8 cellular contexts compared by ENCODE assay signal in genomic region chr17:55348749-55349354, GRCh38.
A peak's percentile ranks its signal among the peaks of the same experiment; 100 is the strongest.
DNase-seq lines count a peak whose midpoint lies in the region; ATAC-seq and TF ChIP-seq lines count a peak whose summit lies in the region.

No MANE protein-coding gene starts in this region.

- H3K4me1 Mint-ChIP-seq in activated CD4-positive, alpha-beta T cell treated with anti-CD3 and anti-CD28 coated beads, Interleukin-2, amount 10 ng/mL, durations not matched to agents 7 days and 5 days: peaks cover 54% of the 10 kb centered on the region
- peaks cover 12 to 17% of the 10 kb centered on the region in 2 donors for H3K4me1 Mint-ChIP-seq in effector memory CD8-positive, alpha-beta T cell (ENCODE audit: low read depth in 2 of 2)
- peaks cover 14% of the 10 kb centered on the region for H3K4me1 Mint-ChIP-seq in mesothelial cell of epicardium

- no peak overlapping the region for H3K27ac ChIP-seq in testis

- H3K9me3 Mint-ChIP-seq in activated CD4-positive, alpha-beta T cell treated with anti-CD3 and anti-CD28 coated beads, Interleukin-2, amount 10 ng/mL, durations not matched to agents 7 days and 5 days: peaks cover 10% of the 10 kb centered on the region
- H3K9me3 Mint-ChIP-seq in effector memory CD8-positive, alpha-beta T cell: peaks cover 0 to 7% of the 10 kb centered on the region in 2 donors
- H3K9me3 Mint-ChIP-seq in mesothelial cell of epicardium: peaks cover 13% of the 10 kb centered on the region

- H3K27me3 Mint-ChIP-seq in activated CD4-positive, alpha-beta T cell treated with anti-CD3 and anti-CD28 coated beads, Interleukin-2, amount 10 ng/mL, durations not matched to agents 7 days and 5 days: peaks cover under 1% of the 10 kb centered on the region
- no peaks in the 10 kb centered on the region for H3K27me3 Mint-ChIP-seq in effector memory CD8-positive, alpha-beta T cell
- H3K27me3 Mint-ChIP-seq in mesothelial cell of epicardium (ENCODE audit: low read depth): peaks cover 1% of the 10 kb centered on the region

- CTCF ChIA-PET in activated CD4-positive, alpha-beta T cell treated with anti-CD3 and anti-CD28 coated beads, Interleukin-2, amount 10 ng/mL, durations not matched to agents 7 days and 5 days (lab: Charles Lee): interaction anchor here (0.9 to 2.7 kb wide), 14 partner anchors 8 to 356 kb away, joined by 3 to 10 read pairs (median 3); no protein-coding TSS in a partner anchor

- TF ChIP-seq POLR2A in testis (IDR thresholded peaks at IDR 0.05): no peak

- no peaks in the 10 kb centered on the region for H3K9me3 ChIP-seq in testis

- no peaks in the 10 kb centered on the region for H3K4me1 ChIP-seq in testis

- peak; percentile 67 for TF ChIP-seq CTCF in mesothelial cell of epicardium (IDR thresholded peaks at IDR 0.05; ENCODE audit: unreplicated experiment)
- TF ChIP-seq CTCF in testis (IDR thresholded peaks at IDR 0.05): peak; percentile 51 to 86 (median 79)

- DNase-seq in EH (ENCODE audit: low read depth) (peak; percentile 55), NCI-H446 treated with DMSO at 0.1 percent for 48 hours (lab: John Stamatoyannopoulos, UW) (peak; percentile 13), mesothelial cell of epicardium (ENCODE audit: low spot score in 2 of 2, unreplicated experiment in 2 of 2) (peak; percentile 23 to 60), testis (peak; percentile 69)
- DNase-seq in activated CD4-positive, alpha-beta T cell treated with anti-CD3 and anti-CD28 coated beads, Interleukin-2, amount 10 ng/mL, durations not matched to agents 7 days and 5 days: peak; percentile 48
- peak; percentile 17 to 27 (median 20) for DNase-seq in effector memory CD8-positive, alpha-beta T cell

- WGBS in testis, 2 donors: 21 to 23% methylated on average over 10 of the region's 10 CpGs

- H3K27me3 ChIP-seq in testis: no peaks in the 10 kb centered on the region

- no peak overlapping the region for H3K4me3 Mint-ChIP-seq in activated CD4-positive, alpha-beta T cell treated with anti-CD3 and anti-CD28 coated beads, Interleukin-2, amount 10 ng/mL, durations not matched to agents 7 days and 5 days
- peak overlapping the region in 1 of 2 donors; percentile 1 for H3K4me3 Mint-ChIP-seq in effector memory CD8-positive, alpha-beta T cell
- no peak overlapping the region for H3K4me3 Mint-ChIP-seq in mesothelial cell of epicardium

- H3K36me3 ChIP-seq in testis (ENCODE audit: low read depth, missing control alignments): no peaks in the 10 kb centered on the region

- ATAC-seq in HG03066 (IDR thresholded peaks at IDR 0.05; ENCODE audit: low read depth, unreplicated experiment) (peak; percentile 65), HG03039 (IDR thresholded peaks at IDR 0.05; ENCODE audit: unreplicated experiment) (no peak)
- ATAC-seq in effector memory CD8-positive, alpha-beta T cell (replicated peaks): peak; percentile 59

- H3K27ac Mint-ChIP-seq in activated CD4-positive, alpha-beta T cell treated with anti-CD3 and anti-CD28 coated beads, Interleukin-2, amount 10 ng/mL, durations not matched to agents 7 days and 5 days: no peak overlapping the region
- no peak overlapping the region for H3K27ac Mint-ChIP-seq in effector memory CD8-positive, alpha-beta T cell
- no peak overlapping the region for H3K27ac Mint-ChIP-seq in mesothelial cell of epicardium

- H3K36me3 Mint-ChIP-seq in activated CD4-positive, alpha-beta T cell treated with anti-CD3 and anti-CD28 coated beads, Interleukin-2, amount 10 ng/mL, durations not matched to agents 7 days and 5 days (ENCODE audit: low read depth): peaks cover 11% of the 10 kb centered on the region
- H3K36me3 Mint-ChIP-seq in effector memory CD8-positive, alpha-beta T cell (ENCODE audit: insufficient read depth): no peaks in the 10 kb centered on the region
- H3K36me3 Mint-ChIP-seq in mesothelial cell of epicardium: peaks cover 4% of the 10 kb centered on the region

- intact Hi-C loops in testis (cut with DNase I; ENCODE audit: low total_unique reads): no loop called here

- POLR2A ChIA-PET in activated CD4-positive, alpha-beta T cell treated with anti-CD3 and anti-CD28 coated beads, Interleukin-2, amount 10 ng/mL, durations not matched to agents 7 days and 5 days (lab: Charles Lee): no interaction called here

- no peak overlapping the region for H3K4me3 ChIP-seq in testis

Comparison
In these comparisons a context has a peak if more than half of its experiments do, and no peak if none do; other contexts are left out.
1. DNase-seq: peak in every context shown above with its lines; median percentile 69 in testis; 55 in EH; 48 in activated CD4-positive, alpha-beta T cell treated with anti-CD3 and anti-CD28 coated beads, Interleukin-2, amount 10 ng/mL, durations not matched to agents 7 days and 5 days; 42 in mesothelial cell of epicardium; 20 in effector memory CD8-positive, alpha-beta T cell; 13 in NCI-H446 treated with DMSO at 0.1 percent for 48 hours.